In the genomic region with DNA sequence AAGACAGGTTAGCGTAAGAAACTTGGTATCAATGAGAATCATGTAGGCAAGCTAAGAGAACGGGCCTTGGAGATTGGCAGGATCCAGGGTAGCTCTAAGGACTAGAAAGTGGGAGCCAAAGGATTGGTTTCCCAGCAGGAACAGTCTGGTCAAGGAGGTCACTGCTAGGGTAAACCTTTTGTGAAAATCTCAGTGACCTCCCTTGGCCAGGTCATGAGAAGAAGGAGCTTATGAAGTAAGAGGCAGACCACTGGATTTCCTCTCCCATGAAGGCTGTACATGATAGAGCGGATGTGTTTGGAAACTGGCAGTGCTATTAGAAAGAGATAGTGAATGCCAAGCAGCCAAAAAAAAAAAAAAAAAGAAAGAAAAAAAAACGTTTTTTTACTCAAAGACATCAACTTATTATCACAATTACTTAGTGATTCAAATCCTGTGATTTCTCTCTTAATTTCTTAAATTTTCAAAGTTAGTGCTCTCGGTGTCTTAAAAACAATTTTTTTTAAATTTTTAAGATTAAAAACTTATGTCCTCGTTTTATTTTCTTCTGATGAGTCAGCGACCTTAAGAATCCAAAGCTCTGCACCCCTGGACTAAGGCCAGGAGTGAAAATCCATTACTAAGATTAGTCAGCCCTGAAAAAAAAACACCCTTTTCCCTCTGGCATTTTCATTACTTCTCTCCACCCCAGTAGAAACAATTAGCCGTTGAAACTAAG, we compare ENCODE assay signal across 10 cellular contexts.
DNase-seq lines count a peak whose midpoint lies in the region; FAIRE-seq and TF ChIP-seq lines count a peak whose summit lies in the region.
"Had no signal": no experiment of that assay in that cellular context is flagged by ENCODE, and none has a peak within 500 bp of the region (broad histone marks: within the 10 kb centered on the region; RNA-seq: fewer than 3 reads in every experiment).

No MANE protein-coding gene starts in this region.

- no peaks in the 10 kb centered on the region for H3K27me3 Mint-ChIP-seq in astrocyte (ENCODE audit: low read depth, unreplicated experiment)
- H3K27me3 Mint-ChIP-seq in activated T-cell treated with anti-CD3 and anti-CD28 coated beads, Interleukin-2, amount 50 U/mL, for 24 hours = peaks cover 9% of the 10 kb centered on the region

- no peaks in the 10 kb centered on the region for H4K20me1 ChIP-seq in astrocyte (ENCODE audit: insufficient read depth, low read length)

- intact Hi-C loops in stomach (cut with DNase I; ENCODE audit: low total_unique reads) = loop anchor here (10.0 kb wide), 1 partner anchor 59 kb away; no protein-coding TSS in a partner anchor

- H3K9me3 Mint-ChIP-seq in astrocyte (ENCODE audit: unreplicated experiment) = peaks cover 3% of the 10 kb centered on the region
- H3K9me3 Mint-ChIP-seq in activated T-cell treated with anti-CD3 and anti-CD28 coated beads, Interleukin-2, amount 50 U/mL, for 24 hours = no peaks in the 10 kb centered on the region
- H3K9me3 Mint-ChIP-seq: effector memory CD8-positive, alpha-beta T cell had no signal

- H3K4me2 ChIP-seq in astrocyte (ENCODE audit: low read length) = peak overlapping the region; percentile 77

- TF ChIP-seq POLR2A in stomach (IDR thresholded peaks at IDR 0.05) = no peak

- H3K27ac Mint-ChIP-seq in astrocyte (ENCODE audit: unreplicated experiment) = peak overlapping the region; percentile 74
- no peak overlapping the region for H3K27ac Mint-ChIP-seq in activated T-cell treated with anti-CD3 and anti-CD28 coated beads, Interleukin-2, amount 50 U/mL, for 24 hours
- H3K27ac Mint-ChIP-seq: effector memory CD8-positive, alpha-beta T cell; T-helper 17 cell had no signal

- H3K4me1 ChIP-seq in astrocyte (ENCODE audit: insufficient read depth, low read length) (peaks cover 20% of the 10 kb centered on the region), right atrium auricular region (peaks cover 0 to 27% of the 10 kb centered on the region in 2 donors), stomach (peaks cover 0 to 13% (median 6%) of the 10 kb centered on the region in 4 donors)

- peak overlapping the region; percentile 67 for H3K9ac ChIP-seq in astrocyte (ENCODE audit: low read length)

- no peaks in the 10 kb centered on the region for H3K79me2 ChIP-seq in astrocyte (ENCODE audit: insufficient read depth, low read length)

- H3K4me3 ChIP-seq in astrocyte (ENCODE audit: insufficient read depth, low read depth, low read length) (peak overlapping the region; percentile 30), right atrium auricular region (no peak overlapping the region), stomach (no peak overlapping the region)

- H3K9me3 ChIP-seq in astrocyte (ENCODE audit: insufficient read depth, low read depth, low read length) (no peaks in the 10 kb centered on the region), right atrium auricular region (no peaks in the 10 kb centered on the region), stomach (no peaks in the 10 kb centered on the region)

- peak; percentile 97 for DNase-seq in HCEC 1CT
- DNase-seq in astrocyte (ENCODE audit: low read depth) = peak; percentile 93
- DNase-seq in right atrium auricular region (ENCODE audit: low spot score) = no peak
- DNase-seq in stomach = no peak
- no peak for DNase-seq in caudate nucleus (lab: John Stamatoyannopoulos, UW)
- no peak for DNase-seq in GF-D8 (lab: John Stamatoyannopoulos, UW)
- no peak for DNase-seq in activated T-cell treated with anti-CD3 and anti-CD28 coated beads, Interleukin-2, amount 50 U/mL, for 24 hours
- no peak for DNase-seq in SHP77 treated with DMSO at 0.1 percent for 48 hours (lab: John Stamatoyannopoulos, UW)
- DNase-seq: effector memory CD8-positive, alpha-beta T cell; T-helper 17 cell had no signal

- H2AFZ ChIP-seq in astrocyte (ENCODE audit: low read depth, low read length) = peak overlapping the region; percentile 23

- H3K4me1 Mint-ChIP-seq in astrocyte (ENCODE audit: low read depth, unreplicated experiment) = peaks cover 18% of the 10 kb centered on the region
- no peaks in the 10 kb centered on the region for H3K4me1 Mint-ChIP-seq in activated T-cell treated with anti-CD3 and anti-CD28 coated beads, Interleukin-2, amount 50 U/mL, for 24 hours (ENCODE audit: low read depth)
- H3K4me1 Mint-ChIP-seq: T-helper 17 cell had no signal

- TF ChIP-seq EP300 in stomach (IDR thresholded peaks at IDR 0.05) = peak; percentile 35

- H3K27ac ChIP-seq in astrocyte (ENCODE audit: low read depth, low read length) (peak overlapping the region; percentile 93), right atrium auricular region (peak overlapping the region; percentile 68 to 78), stomach (peak overlapping the region in 4 of 5 donors; percentile 56 to 75 (median 69)), caudate nucleus (ENCODE audit: low read depth, low read length) (no peak overlapping the region)

- WGBS in stomach, 5 donors = 34 to 50% (median 40%) methylated on average over 8 of the region's 8 CpGs

- peak; percentile 45 for FAIRE-seq in astrocyte (lab: Jason Lieb, UNC)

- TF ChIP-seq CTCF in astrocyte (IDR thresholded peaks at IDR 0.05; ENCODE audit: insufficient read depth, low read depth, low read length) (no peak), right atrium auricular region (IDR thresholded peaks at IDR 0.05) (no peak), stomach (IDR thresholded peaks at IDR 0.05) (no peak)

- H3K36me3 ChIP-seq in astrocyte (ENCODE audit: insufficient read depth, low read length) = no peaks in the 10 kb centered on the region
- H3K36me3 ChIP-seq in right atrium auricular region = no peaks in the 10 kb centered on the region
- H3K36me3 ChIP-seq in stomach = no peaks in the 10 kb centered on the region

- no peaks in the 10 kb centered on the region for H3K27me3 ChIP-seq in astrocyte (ENCODE audit: insufficient read depth, low read length)
- H3K27me3 ChIP-seq in right atrium auricular region = no peaks in the 10 kb centered on the region
- H3K27me3 ChIP-seq in stomach = no peaks in the 10 kb centered on the region

- no peaks in the 10 kb centered on the region for H3K36me3 Mint-ChIP-seq in astrocyte (ENCODE audit: low read depth, unreplicated experiment)
- H3K36me3 Mint-ChIP-seq in activated T-cell treated with anti-CD3 and anti-CD28 coated beads, Interleukin-2, amount 50 U/mL, for 24 hours (ENCODE audit: low read depth) = no peaks in the 10 kb centered on the region

- H3K4me3 Mint-ChIP-seq in astrocyte (ENCODE audit: unreplicated experiment) = no peak overlapping the region
- no peak overlapping the region for H3K4me3 Mint-ChIP-seq in activated T-cell treated with anti-CD3 and anti-CD28 coated beads, Interleukin-2, amount 50 U/mL, for 24 hours
- H3K4me3 Mint-ChIP-seq: effector memory CD8-positive, alpha-beta T cell; T-helper 17 cell had no signal

Comparison
In these comparisons a context has a peak if more than half of its experiments do, and no peak if none do; other contexts are left out.
1. DNase-seq: peak in HCEC 1CT (single experiment) and astrocyte (single experiment); none in right atrium auricular region (single experiment), stomach (single experiment), caudate nucleus (0 of 61), GF-D8 (single experiment), activated T-cell treated with anti-CD3 and anti-CD28 coated beads, Interleukin-2, amount 50 U/mL, for 24 hours (single experiment) and SHP77 treated with DMSO at 0.1 percent for 48 hours (single experiment).